Comparison of ENCODE assay signal across 19 cellular contexts in genomic region chr17:82718986-82719685, GRCh38. TPM values are rescaled to one million over a fixed set of nuclear protein-coding genes. Genes with fewer than 3 reads are reported as not detected.
A peak's percentile ranks its signal among the peaks of the same experiment; 100 is the strongest.
DNase-seq lines count a peak whose midpoint lies in the region; ATAC-seq and TF ChIP-seq lines count a peak whose summit lies in the region.
"Had no signal": no experiment of that assay in that cellular context is flagged by ENCODE, and none has a peak within 500 bp of the region (broad histone marks: within the 10 kb centered on the region; RNA-seq: fewer than 3 reads in every experiment).

No MANE protein-coding gene starts in this region.

- 88 to 92% methylated on average over 10 to 18 of the region's 18 CpGs for WGBS in body of pancreas, 2 donors

- peaks cover 12% of the 10 kb centered on the region for H3K4me1 Mint-ChIP-seq in activated CD8-positive, alpha-beta T cell treated with anti-CD3 and anti-CD28 coated beads for 36 hours (ENCODE audit: low read depth)
- H3K4me1 Mint-ChIP-seq in activated CD8-positive, alpha-beta T cell treated with anti-CD3 and anti-CD28 coated beads, Interleukin-2, amount 10 ng/mL, durations not matched to agents 7 days and 5 days (ENCODE audit: low read depth): peaks cover 24% of the 10 kb centered on the region
- peaks cover 16% of the 10 kb centered on the region for H3K4me1 Mint-ChIP-seq in nephron

- H3K27ac ChIP-seq in HEK293 (ENCODE audit: extremely low read depth, low read depth, low read length): no peak overlapping the region
- H3K27ac ChIP-seq in body of pancreas: no peak overlapping the region
- H3K27ac ChIP-seq in gastrocnemius medialis: no peak overlapping the region
- H3K27ac ChIP-seq: foreskin keratinocyte, hepatocyte, transverse colon had no signal

- H3K36me3 Mint-ChIP-seq in activated CD8-positive, alpha-beta T cell treated with anti-CD3 and anti-CD28 coated beads for 36 hours (ENCODE audit: low read depth): peaks cover 20% of the 10 kb centered on the region
- H3K36me3 Mint-ChIP-seq in activated CD8-positive, alpha-beta T cell treated with anti-CD3 and anti-CD28 coated beads, Interleukin-2, amount 10 ng/mL, durations not matched to agents 7 days and 5 days (ENCODE audit: low read depth): peaks cover 35% of the 10 kb centered on the region
- peaks cover 30% of the 10 kb centered on the region for H3K36me3 Mint-ChIP-seq in nephron (ENCODE audit: low read depth)

- intact Hi-C loops in activated CD8-positive, alpha-beta T cell treated with anti-CD3 and anti-CD28 coated beads for 36 hours (cut with micrococcal nuclease): no loop called here
- intact Hi-C loops in body of pancreas (cut with DNase I) (no loop called here), gastrocnemius medialis (cut with DNase I; ENCODE audit: low total_unique reads) (loop anchor here (5.0 kb wide), 1 partner anchor 72 kb away; the partner anchor contains the start of gene WDR45B)

- CTCF ChIA-PET in activated CD8-positive, alpha-beta T cell treated with anti-CD3 and anti-CD28 coated beads for 36 hours (lab: Charles Lee): no interaction called here
- CTCF ChIA-PET in activated CD8-positive, alpha-beta T cell treated with anti-CD3 and anti-CD28 coated beads, Interleukin-2, amount 10 ng/mL, durations not matched to agents 7 days and 5 days (lab: Charles Lee): interaction anchor here (1.7 kb wide), 1 partner anchor 10 kb away, joined by 4 read pairs; no protein-coding TSS in a partner anchor
- CTCF ChIA-PET in HEK293 (lab: Yijun Ruan, JAX): interaction anchor here (0.6 kb wide), 1 partner anchor 371 kb away, joined by 3 read pairs; no protein-coding TSS in a partner anchor

- H3K4me1 ChIP-seq in HEK293 (ENCODE audit: control insufficient read depth, insufficient read depth, low read length) (peaks cover 7% of the 10 kb centered on the region; the same call in 1 of the 2 replicates), body of pancreas (peaks cover 19% of the 10 kb centered on the region), gastrocnemius medialis (peaks cover 15 to 17% of the 10 kb centered on the region in 2 donors)
- H3K4me1 ChIP-seq: foreskin keratinocyte had no signal

- POLR2A ChIA-PET in activated CD8-positive, alpha-beta T cell treated with anti-CD3 and anti-CD28 coated beads for 36 hours (lab: Charles Lee): no interaction called here
- POLR2A ChIA-PET in activated CD8-positive, alpha-beta T cell treated with anti-CD3 and anti-CD28 coated beads, Interleukin-2, amount 10 ng/mL, durations not matched to agents 7 days and 5 days (lab: Charles Lee): no interaction called here
- POLR2A ChIA-PET in HEK293 (lab: Yijun Ruan, JAX): interaction anchor here (1.0 kb wide), 1 partner anchor 19 kb away, joined by 3 read pairs; no protein-coding TSS in a partner anchor

- no peak for ATAC-seq in activated CD8-positive, alpha-beta T cell treated with anti-CD3 and anti-CD28 coated beads for 36 hours
- no peak for ATAC-seq in activated CD8-positive, alpha-beta T cell treated with anti-CD3 and anti-CD28 coated beads, Interleukin-2, amount 10 ng/mL, durations not matched to agents 7 days and 5 days
- no peak for ATAC-seq in body of pancreas
- ATAC-seq in gastrocnemius medialis: no peak
- ATAC-seq: foreskin keratinocyte had no signal

- no peak overlapping the region for H3K27ac Mint-ChIP-seq in activated CD8-positive, alpha-beta T cell treated with anti-CD3 and anti-CD28 coated beads for 36 hours
- H3K27ac Mint-ChIP-seq in activated CD8-positive, alpha-beta T cell treated with anti-CD3 and anti-CD28 coated beads, Interleukin-2, amount 10 ng/mL, durations not matched to agents 7 days and 5 days: no peak overlapping the region
- H3K27ac Mint-ChIP-seq in nephron: no peak overlapping the region
- H3K27ac Mint-ChIP-seq: stimulated activated naive CD8-positive, alpha-beta T cell treated with anti-CD3 and anti-CD28 coated beads, Interleukin-15, Interleukin-2, amounts not matched to agents 100 ng/mL and 50 ng/mL, for 24 hours had no signal

- no peaks in the 10 kb centered on the region for H3K27me3 ChIP-seq in body of pancreas
- H3K27me3 ChIP-seq in gastrocnemius medialis: no peaks in the 10 kb centered on the region
- H3K27me3 ChIP-seq: foreskin keratinocyte, hepatocyte, transverse colon had no signal

- in situ Hi-C loops in ACHN (cut with HindIII; ENCODE audit: low pct_ligation_motif_present, low pct_unique_long_range_greater_than_20kb, low sequenced_read_pairs): no loop called here
- in situ Hi-C loops in gastrocnemius medialis (cut with MboI; ENCODE audit: low sequenced_read_pairs in 4 of 4): no loop called here

- TF ChIP-seq POLR2A in body of pancreas (IDR thresholded peaks at IDR 0.05) (no peak), gastrocnemius medialis (IDR thresholded peaks at IDR 0.05) (no peak)

- H3K9me3 Mint-ChIP-seq in activated CD8-positive, alpha-beta T cell treated with anti-CD3 and anti-CD28 coated beads for 36 hours: no peaks in the 10 kb centered on the region
- no peaks in the 10 kb centered on the region for H3K9me3 Mint-ChIP-seq in activated CD8-positive, alpha-beta T cell treated with anti-CD3 and anti-CD28 coated beads, Interleukin-2, amount 10 ng/mL, durations not matched to agents 7 days and 5 days (ENCODE audit: insufficient read depth)
- H3K9me3 Mint-ChIP-seq in nephron: no peaks in the 10 kb centered on the region
- H3K9me3 Mint-ChIP-seq: stimulated activated naive CD8-positive, alpha-beta T cell treated with anti-CD3 and anti-CD28 coated beads, Interleukin-15, Interleukin-2, amounts not matched to agents 100 ng/mL and 50 ng/mL, for 24 hours had no signal

- H3K4me3 Mint-ChIP-seq in activated CD8-positive, alpha-beta T cell treated with anti-CD3 and anti-CD28 coated beads for 36 hours: peak overlapping the region; percentile 48
- no peak overlapping the region for H3K4me3 Mint-ChIP-seq in activated CD8-positive, alpha-beta T cell treated with anti-CD3 and anti-CD28 coated beads, Interleukin-2, amount 10 ng/mL, durations not matched to agents 7 days and 5 days
- H3K4me3 Mint-ChIP-seq in nephron: peak overlapping the region; percentile 66 to 96 (median 96)

- H3K4me3 ChIP-seq in HEK293 (ENCODE audit: low read depth, low read length) (no peak overlapping the region), body of pancreas (no peak overlapping the region), gastrocnemius medialis (no peak overlapping the region)
- H3K4me3 ChIP-seq: HAP-1, hepatocyte, transverse colon had no signal

- H3K27me3 Mint-ChIP-seq in activated CD8-positive, alpha-beta T cell treated with anti-CD3 and anti-CD28 coated beads for 36 hours: no peaks in the 10 kb centered on the region
- no peaks in the 10 kb centered on the region for H3K27me3 Mint-ChIP-seq in activated CD8-positive, alpha-beta T cell treated with anti-CD3 and anti-CD28 coated beads, Interleukin-2, amount 10 ng/mL, durations not matched to agents 7 days and 5 days (ENCODE audit: low read depth)
- peaks cover 3% of the 10 kb centered on the region for H3K27me3 Mint-ChIP-seq in nephron (ENCODE audit: low read depth)
- H3K27me3 Mint-ChIP-seq: stimulated activated naive CD8-positive, alpha-beta T cell treated with anti-CD3 and anti-CD28 coated beads, Interleukin-15, Interleukin-2, amounts not matched to agents 100 ng/mL and 50 ng/mL, for 24 hours had no signal

- TF ChIP-seq CTCF in activated CD8-positive, alpha-beta T cell treated with anti-CD3 and anti-CD28 coated beads for 36 hours (IDR thresholded peaks at IDR 0.05): no peak
- TF ChIP-seq CTCF in HEK293 (tag by site-specific recombination; IDR thresholded peaks at IDR 0.05): no peak
- TF ChIP-seq CTCF in nephron (IDR thresholded peaks at IDR 0.05; ENCODE audit: unreplicated experiment in 3 of 3): no peak
- no peak for TF ChIP-seq CTCF in body of pancreas (IDR thresholded peaks at IDR 0.05)
- TF ChIP-seq CTCF in gastrocnemius medialis (IDR thresholded peaks at IDR 0.05 in 4 of 5, conservative IDR thresholded peaks at IDR 0.05 in 1 of 5): no peak

- H3K9me3 ChIP-seq in HEK293 (ENCODE audit: control insufficient read depth, insufficient read depth, low read depth, low read length) (no peaks in the 10 kb centered on the region), body of pancreas (no peaks in the 10 kb centered on the region), gastrocnemius medialis (no peaks in the 10 kb centered on the region)
- H3K9me3 ChIP-seq: HAP-1, transverse colon had no signal

- no peak for DNase-seq in activated CD8-positive, alpha-beta T cell treated with anti-CD3 and anti-CD28 coated beads for 36 hours
- no peak for DNase-seq in activated CD8-positive, alpha-beta T cell treated with anti-CD3 and anti-CD28 coated beads, Interleukin-2, amount 10 ng/mL, durations not matched to agents 7 days and 5 days
- peak; percentile 21 for DNase-seq in NCI-H774 (lab: John Stamatoyannopoulos, UW)
- DNase-seq in body of pancreas: no peak
- no peak for DNase-seq in ACHN
- DNase-seq in gastrocnemius medialis: no peak
- DNase-seq: activated naive CD4-positive, alpha-beta T cell; cerebellar nuclear complex; COR-L47; foreskin keratinocyte; NCI-H510A treated with DMSO at 0.1 percent for 48 hours; nucleus accumbens; stimulated activated CD4-positive, alpha-beta T cell treated with anti-CD3 and anti-CD28 coated beads, Interleukin-4, amount 100 ng/mL, for 24 hours; transverse colon had no signal

- peaks cover 40 to 49% of the 10 kb centered on the region in 2 experiments for H3K36me3 ChIP-seq in HEK293 (ENCODE audit: control insufficient read depth in 2 of 2, insufficient read depth in 1 of 2, low read length in 2 of 2)
- peaks cover 0 to 4% of the 10 kb centered on the region in 2 donors for H3K36me3 ChIP-seq in body of pancreas (replicated peaks in 1 of 2; ENCODE audit: insufficient read depth in 1 of 2, low read depth in 2 of 2)
- H3K36me3 ChIP-seq in gastrocnemius medialis: peaks cover 0 to 29% of the 10 kb centered on the region in 2 donors

RNA-seq across cellular contexts. Expression of gene FN3KRP, which starts 2.6 kb away (rescaled TPM):
- 10 to 100 TPM; 28.3 to 32.8 TPM for total RNA-seq in activated CD8-positive, alpha-beta T cell treated with anti-CD3 and anti-CD28 coated beads for 36 hours
- 10 to 100 TPM; 41.8 to 43.8 TPM for total RNA-seq in activated CD8-positive, alpha-beta T cell treated with anti-CD3 and anti-CD28 coated beads, Interleukin-2, amount 10 ng/mL, durations not matched to agents 7 days and 5 days
- total RNA-seq in body of pancreas (1 to 10 TPM; 7.6 to 8.0 TPM), gastrocnemius medialis (1 to 10 TPM; 2.3 to 7.9 (median 3.9) TPM)

RNA-seq across cellular contexts. Expression of gene FN3K, which starts 16.3 kb away (rescaled TPM):
- 1 to 10 TPM in 1 of 2 experiments, under 1 TPM in 1; 0.96 to 1.2 TPM for total RNA-seq in activated CD8-positive, alpha-beta T cell treated with anti-CD3 and anti-CD28 coated beads for 36 hours
- total RNA-seq in activated CD8-positive, alpha-beta T cell treated with anti-CD3 and anti-CD28 coated beads, Interleukin-2, amount 10 ng/mL, durations not matched to agents 7 days and 5 days: 1 to 10 TPM; 1.7 to 1.9 TPM
- total RNA-seq in body of pancreas (10 to 100 TPM; 15.2 to 29.1 TPM), gastrocnemius medialis (1 to 10 TPM; 1.1 to 5.5 (median 2.7) TPM)

RNA-seq across cellular contexts. Expression of gene RAB40B, which starts 20.6 kb away (rescaled TPM):
- total RNA-seq in activated CD8-positive, alpha-beta T cell treated with anti-CD3 and anti-CD28 coated beads for 36 hours: 1 to 10 TPM; 1.6 to 3.4 TPM
- total RNA-seq in activated CD8-positive, alpha-beta T cell treated with anti-CD3 and anti-CD28 coated beads, Interleukin-2, amount 10 ng/mL, durations not matched to agents 7 days and 5 days: 1 to 10 TPM; 1.3 to 2.2 TPM
- total RNA-seq in body of pancreas (10 to 100 TPM; 18.2 to 39.9 TPM), gastrocnemius medialis (10 to 100 TPM; 19.0 to 52.7 (median 24.4) TPM)

RNA-seq across cellular contexts. Expression of gene TBCD, which starts 32.7 kb away (rescaled TPM):
- 10 to 100 TPM; 77.8 to 85.8 TPM for total RNA-seq in activated CD8-positive, alpha-beta T cell treated with anti-CD3 and anti-CD28 coated beads for 36 hours
- total RNA-seq in activated CD8-positive, alpha-beta T cell treated with anti-CD3 and anti-CD28 coated beads, Interleukin-2, amount 10 ng/mL, durations not matched to agents 7 days and 5 days: 100 to 1,000 TPM; 112 to 122 TPM
- 10 to 100 TPM; 38.9 to 74.8 TPM for total RNA-seq in body of pancreas
- 10 to 100 TPM; 18.0 to 50.4 (median 33.3) TPM for total RNA-seq in gastrocnemius medialis

Comparison
In these comparisons a context has a peak if more than half of its experiments do, and no peak if none do; other contexts are left out.
1. RNA of gene RAB40B, which starts 20.6 kb away (total RNA-seq): 18.2 to 39.9 TPM in body of pancreas and 19.0 to 52.7 TPM in gastrocnemius medialis; 1.6 to 3.4 TPM in activated CD8-positive, alpha-beta T cell treated with anti-CD3 and anti-CD28 coated beads for 36 hours and 1.3 to 2.2 TPM in activated CD8-positive, alpha-beta T cell treated with anti-CD3 and anti-CD28 coated beads, Interleukin-2, amount 10 ng/mL, durations not matched to agents 7 days and 5 days; every median in the first group is over 4 times any median in the second.